Comparison of ENCODE assay signal across 13 cellular contexts in genomic region chr19:8611391-8611883, GRCh38. TPM values are rescaled to one million over a fixed set of nuclear protein-coding genes. Genes with fewer than 3 reads are reported as not detected.
A peak's percentile ranks its signal among the peaks of the same experiment; 100 is the strongest.
DNase-seq lines count a peak whose midpoint lies in the region; ATAC-seq and TF ChIP-seq lines count a peak whose summit lies in the region.
"Had no signal": no experiment of that assay in that cellular context is flagged by ENCODE, and none has a peak within 500 bp of the region (broad histone marks: within the 10 kb centered on the region; RNA-seq: fewer than 3 reads in every experiment).

No MANE protein-coding gene starts in this region.

- peaks cover 6% of the 10 kb centered on the region for H3K4me1 ChIP-seq in thymus (ENCODE audit: control insufficient read depth, insufficient read depth, low read length)

- peak overlapping the region; percentile 33 for H3K27ac ChIP-seq in thymus (ENCODE audit: low read depth)
- H3K27ac ChIP-seq: SJSA1 had no signal

- TF ChIP-seq CTCF in activated CD8-positive, alpha-beta T cell treated with anti-CD3 and anti-CD28 coated beads for 36 hours (IDR thresholded peaks at IDR 0.05): no peak

- H3K27me3 Mint-ChIP-seq in activated CD8-positive, alpha-beta T cell treated with anti-CD3 and anti-CD28 coated beads for 36 hours: peaks cover 1% of the 10 kb centered on the region
- peaks cover 16% of the 10 kb centered on the region for H3K27me3 Mint-ChIP-seq in activated CD8-positive, alpha-beta T cell treated with anti-CD3 and anti-CD28 coated beads, Interleukin-2, amount 10 ng/mL, durations not matched to agents 7 days and 5 days (ENCODE audit: low read depth)
- H3K27me3 Mint-ChIP-seq in activated naive CD8-positive, alpha-beta T cell: no peaks in the 10 kb centered on the region
- peaks cover 22 to 29% (median 24%) of the 10 kb centered on the region in 3 donors for H3K27me3 Mint-ChIP-seq in immature natural killer cell (ENCODE audit: low read depth in 3 of 3)

- peak overlapping the region; percentile 24 for H3K4me3 Mint-ChIP-seq in activated CD8-positive, alpha-beta T cell treated with anti-CD3 and anti-CD28 coated beads for 36 hours
- H3K4me3 Mint-ChIP-seq in activated CD8-positive, alpha-beta T cell treated with anti-CD3 and anti-CD28 coated beads, Interleukin-2, amount 10 ng/mL, durations not matched to agents 7 days and 5 days: no peak overlapping the region
- peak overlapping the region; percentile 51 for H3K4me3 Mint-ChIP-seq in activated naive CD8-positive, alpha-beta T cell
- H3K4me3 Mint-ChIP-seq in immature natural killer cell: peak overlapping the region; percentile 60 to 82 (median 77)
- H3K4me3 Mint-ChIP-seq: activated CD8-positive, alpha-beta memory T cell treated with anti-CD3 and anti-CD28 coated beads, Interleukin-2, amount 10 ng/mL, durations not matched to agents 7 days and 5 days had no signal

- POLR2A ChIA-PET in activated CD8-positive, alpha-beta T cell treated with anti-CD3 and anti-CD28 coated beads for 36 hours (lab: Charles Lee): interaction anchor here (1.4 kb wide), 1 partner anchor 98 kb away, joined by 3 read pairs; the partner anchor contains the start of gene ZNF414
- POLR2A ChIA-PET in activated CD8-positive, alpha-beta T cell treated with anti-CD3 and anti-CD28 coated beads, Interleukin-2, amount 10 ng/mL, durations not matched to agents 7 days and 5 days (lab: Charles Lee): no interaction called here

- no peaks in the 10 kb centered on the region for H3K27me3 ChIP-seq in thymus (ENCODE audit: control insufficient read depth, insufficient read depth)
- H3K27me3 ChIP-seq: SJSA1 had no signal

- CTCF ChIA-PET in activated CD8-positive, alpha-beta T cell treated with anti-CD3 and anti-CD28 coated beads for 36 hours (lab: Charles Lee): interaction anchor here (1.8 to 8.6 kb wide), 2 partner anchors 30 to 32 kb away, joined by 5 to 71 read pairs; partner anchors contain the start of gene MYO1F
- CTCF ChIA-PET in activated CD8-positive, alpha-beta T cell treated with anti-CD3 and anti-CD28 coated beads, Interleukin-2, amount 10 ng/mL, durations not matched to agents 7 days and 5 days (lab: Charles Lee): no interaction called here

- in situ Hi-C loops in ACHN (cut with HindIII; ENCODE audit: low pct_ligation_motif_present, low pct_unique_long_range_greater_than_20kb, low sequenced_read_pairs): no loop called here

- no peak for ATAC-seq in activated CD8-positive, alpha-beta T cell treated with anti-CD3 and anti-CD28 coated beads for 36 hours
- no peak for ATAC-seq in activated CD8-positive, alpha-beta T cell treated with anti-CD3 and anti-CD28 coated beads, Interleukin-2, amount 10 ng/mL, durations not matched to agents 7 days and 5 days

- DNase-seq in activated CD8-positive, alpha-beta T cell treated with anti-CD3 and anti-CD28 coated beads for 36 hours: peak; percentile 51
- no peak for DNase-seq in activated CD8-positive, alpha-beta T cell treated with anti-CD3 and anti-CD28 coated beads, Interleukin-2, amount 10 ng/mL, durations not matched to agents 7 days and 5 days
- DNase-seq in immature natural killer cell (peak; percentile 30 to 40 (median 33)), GM19238 (ENCODE audit: insufficient read length, low spot score) (no peak), ACHN (no peak), MV-4-11 (lab: John Stamatoyannopoulos, UW) (no peak)
- DNase-seq: activated CD8-positive, alpha-beta memory T cell treated with anti-CD3 and anti-CD28 coated beads, Interleukin-2, amount 10 ng/mL, durations not matched to agents 7 days and 5 days; midbrain; NCI-H2171 treated with DMSO at 0.1 percent for 48 hours had no signal

- H3K9me3 Mint-ChIP-seq in activated CD8-positive, alpha-beta T cell treated with anti-CD3 and anti-CD28 coated beads for 36 hours: no peaks in the 10 kb centered on the region
- H3K9me3 Mint-ChIP-seq in activated CD8-positive, alpha-beta T cell treated with anti-CD3 and anti-CD28 coated beads, Interleukin-2, amount 10 ng/mL, durations not matched to agents 7 days and 5 days (ENCODE audit: insufficient read depth): no peaks in the 10 kb centered on the region
- no peaks in the 10 kb centered on the region for H3K9me3 Mint-ChIP-seq in activated naive CD8-positive, alpha-beta T cell (ENCODE audit: low read depth)
- no peaks in the 10 kb centered on the region for H3K9me3 Mint-ChIP-seq in immature natural killer cell

- no peak overlapping the region for H3K27ac Mint-ChIP-seq in activated CD8-positive, alpha-beta T cell treated with anti-CD3 and anti-CD28 coated beads for 36 hours
- H3K27ac Mint-ChIP-seq in activated CD8-positive, alpha-beta T cell treated with anti-CD3 and anti-CD28 coated beads, Interleukin-2, amount 10 ng/mL, durations not matched to agents 7 days and 5 days: no peak overlapping the region
- no peak overlapping the region for H3K27ac Mint-ChIP-seq in activated naive CD8-positive, alpha-beta T cell
- H3K27ac Mint-ChIP-seq in immature natural killer cell: peak overlapping the region; percentile 30 to 98 (median 89)
- H3K27ac Mint-ChIP-seq: activated CD8-positive, alpha-beta memory T cell treated with anti-CD3 and anti-CD28 coated beads, Interleukin-2, amount 10 ng/mL, durations not matched to agents 7 days and 5 days had no signal

- WGBS in thymus: 47% methylated on average over 18 of the region's 18 CpGs

- H3K9me3 ChIP-seq in thymus (ENCODE audit: control insufficient read depth): no peaks in the 10 kb centered on the region
- H3K9me3 ChIP-seq: SJSA1 had no signal

- H3K4me1 Mint-ChIP-seq in activated CD8-positive, alpha-beta T cell treated with anti-CD3 and anti-CD28 coated beads for 36 hours (ENCODE audit: low read depth): peaks cover 34% of the 10 kb centered on the region
- peaks cover 29% of the 10 kb centered on the region for H3K4me1 Mint-ChIP-seq in activated CD8-positive, alpha-beta T cell treated with anti-CD3 and anti-CD28 coated beads, Interleukin-2, amount 10 ng/mL, durations not matched to agents 7 days and 5 days (ENCODE audit: low read depth)
- peaks cover 34% of the 10 kb centered on the region for H3K4me1 Mint-ChIP-seq in activated naive CD8-positive, alpha-beta T cell (ENCODE audit: low read depth)
- peaks cover 74 to 83% of the 10 kb centered on the region in 2 donors for H3K4me1 Mint-ChIP-seq in immature natural killer cell

- intact Hi-C loops in activated CD8-positive, alpha-beta T cell treated with anti-CD3 and anti-CD28 coated beads for 36 hours (cut with micrococcal nuclease): no loop called here

- H3K4me3 ChIP-seq in thymus (ENCODE audit: low read length): no peak overlapping the region

- H3K36me3 Mint-ChIP-seq in activated CD8-positive, alpha-beta T cell treated with anti-CD3 and anti-CD28 coated beads for 36 hours (ENCODE audit: low read depth): peaks cover 2% of the 10 kb centered on the region
- no peaks in the 10 kb centered on the region for H3K36me3 Mint-ChIP-seq in activated CD8-positive, alpha-beta T cell treated with anti-CD3 and anti-CD28 coated beads, Interleukin-2, amount 10 ng/mL, durations not matched to agents 7 days and 5 days (ENCODE audit: low read depth)
- H3K36me3 Mint-ChIP-seq in activated naive CD8-positive, alpha-beta T cell: no peaks in the 10 kb centered on the region
- peaks cover 0 to 17% (median 7%) of the 10 kb centered on the region in 3 donors for H3K36me3 Mint-ChIP-seq in immature natural killer cell
- H3K36me3 Mint-ChIP-seq: activated CD8-positive, alpha-beta memory T cell treated with anti-CD3 and anti-CD28 coated beads, Interleukin-2, amount 10 ng/mL, durations not matched to agents 7 days and 5 days had no signal

- no peaks in the 10 kb centered on the region for H3K36me3 ChIP-seq in thymus (ENCODE audit: control insufficient read depth, insufficient read depth)

RNA-seq across cellular contexts. Expression of gene ADAMTS10, which starts 0.9 kb away (rescaled TPM):
- total RNA-seq in activated CD8-positive, alpha-beta T cell treated with anti-CD3 and anti-CD28 coated beads for 36 hours: 1 to 10 TPM; 3.7 to 4.0 TPM
- 1 to 10 TPM; 3.6 to 4.9 TPM for total RNA-seq in activated CD8-positive, alpha-beta T cell treated with anti-CD3 and anti-CD28 coated beads, Interleukin-2, amount 10 ng/mL, durations not matched to agents 7 days and 5 days
- polyA plus RNA-seq in immature natural killer cell: 1 to 10 TPM; 1.4 to 7.4 (median 2.3) TPM
- 41.7 TPM for polyA plus RNA-seq in thymus

RNA-seq across cellular contexts. Expression of gene NFILZ, which starts 19.0 kb away (rescaled TPM):
- total RNA-seq in activated CD8-positive, alpha-beta T cell treated with anti-CD3 and anti-CD28 coated beads for 36 hours: not detected
- not detected for total RNA-seq in activated CD8-positive, alpha-beta T cell treated with anti-CD3 and anti-CD28 coated beads, Interleukin-2, amount 10 ng/mL, durations not matched to agents 7 days and 5 days
- polyA plus RNA-seq in immature natural killer cell: not detected
- not detected for polyA plus RNA-seq in thymus
- total RNA-seq: activated CD8-positive, alpha-beta memory T cell treated with anti-CD3 and anti-CD28 coated beads, Interleukin-2, amount 10 ng/mL, durations not matched to agents 7 days and 5 days; SJSA1; temporal lobe had no signal

RNA-seq across cellular contexts. Expression of gene MYO1F, which starts 34.2 kb away (rescaled TPM):
- total RNA-seq in activated CD8-positive, alpha-beta T cell treated with anti-CD3 and anti-CD28 coated beads for 36 hours: 10 to 100 TPM; 21.0 to 21.4 TPM
- 100 to 1,000 TPM; 254 to 266 TPM for total RNA-seq in activated CD8-positive, alpha-beta T cell treated with anti-CD3 and anti-CD28 coated beads, Interleukin-2, amount 10 ng/mL, durations not matched to agents 7 days and 5 days
- polyA plus RNA-seq in immature natural killer cell (100 to 1,000 TPM; 104 to 340 (median 110) TPM), thymus (20.8 TPM)

Comparison
In these comparisons a context has a peak if more than half of its experiments do, and no peak if none do; other contexts are left out.
1. DNase-seq: peak in activated CD8-positive, alpha-beta T cell treated with anti-CD3 and anti-CD28 coated beads for 36 hours (single experiment) and immature natural killer cell (3 of 3); none in activated CD8-positive, alpha-beta T cell treated with anti-CD3 and anti-CD28 coated beads, Interleukin-2, amount 10 ng/mL, durations not matched to agents 7 days and 5 days (single experiment), GM19238 (single experiment), ACHN (single experiment) and MV-4-11 (single experiment).
2. RNA of gene MYO1F, which starts 34.2 kb away (total RNA-seq): 254 to 266 TPM in activated CD8-positive, alpha-beta T cell treated with anti-CD3 and anti-CD28 coated beads, Interleukin-2, amount 10 ng/mL, durations not matched to agents 7 days and 5 days; 21.0 to 21.4 TPM in activated CD8-positive, alpha-beta T cell treated with anti-CD3 and anti-CD28 coated beads for 36 hours; every median in the first group is over 10 times any median in the second.
3. H3K27ac Mint-ChIP-seq: peak in immature natural killer cell (6 of 6); none in activated CD8-positive, alpha-beta T cell treated with anti-CD3 and anti-CD28 coated beads for 36 hours (single experiment), activated CD8-positive, alpha-beta T cell treated with anti-CD3 and anti-CD28 coated beads, Interleukin-2, amount 10 ng/mL, durations not matched to agents 7 days and 5 days (single experiment) and activated naive CD8-positive, alpha-beta T cell (single experiment).